ENCODE assay signal across 3 cellular contexts in genomic region chr3:112919541-112919940, GRCh38. TPM values are rescaled to one million over a fixed set of nuclear protein-coding genes. Genes with fewer than 3 reads are reported as not detected.
"Had no signal": no experiment of that assay in that cellular context is flagged by ENCODE, and none has a peak within 500 bp of the region (broad histone marks: within the 10 kb centered on the region; RNA-seq: fewer than 3 reads in every experiment).

No MANE protein-coding gene starts in this region.

RNA-seq across cellular contexts. Expression of gene CD200R1, which starts 55.4 kb away (rescaled TPM):
- total RNA-seq: neural crest cell, osteocyte, pulmonary artery endothelial cell had no signal
